In genomic region chr5:72505026-72505425, GRCh38 we compare ENCODE assay signal across 26 cellular contexts. TPM values are rescaled to one million over a fixed set of nuclear protein-coding genes. Genes with fewer than 3 reads are reported as not detected.
A peak's percentile ranks its signal among the peaks of the same experiment; 100 is the strongest.
DNase-seq lines count a peak whose midpoint lies in the region; ATAC-seq, FAIRE-seq and TF ChIP-seq lines count a peak whose summit lies in the region.
"Had no signal": no experiment of that assay in that cellular context is flagged by ENCODE, and none has a peak within 500 bp of the region (broad histone marks: within the 10 kb centered on the region; RNA-seq: fewer than 3 reads in every experiment).

No MANE protein-coding gene starts in this region.

- no peak overlapping the region for H3K9ac ChIP-seq in HepG2 (ENCODE audit: insufficient read depth, low read depth, low read length)

- DNase-seq in right lobe of liver = no peak
- DNase-seq in HepG2 (ENCODE audit: low spot score) = no peak
- no peak for DNase-seq in endothelial cell (ENCODE audit: low spot score)
- no peak for DNase-seq in psoas muscle
- peak in 1 of 2 donors; percentile 20 for DNase-seq in vagina (ENCODE audit: extremely low spot score in 2 of 2)
- no peak for DNase-seq in naive thymus-derived CD4-positive, alpha-beta T cell
- no peak for DNase-seq in NCI-H345 treated with DMSO at 0.1 percent for 48 hours (lab: John Stamatoyannopoulos, UW; ENCODE audit: unreplicated experiment)
- no peak for DNase-seq in cerebellar cortex (ENCODE audit: low spot score)
- DNase-seq: activated CD8-positive, alpha-beta memory T cell treated with anti-CD3 and anti-CD28 coated beads for 24 hours; activated naive CD4-positive, alpha-beta T cell treated with anti-CD3 and anti-CD28 coated beads, Interleukin-2, amount 10 ng/mL, durations not matched to agents 7 days and 5 days; activated T-cell treated with anti-CD3 and anti-CD28 coated beads, Interleukin-2, amount 50 U/mL, for 4 hours; CD4-positive, CD25-positive, alpha-beta regulatory T cell; hypothalamus; islet precursor cell; NCI-H1417; NCI-H510A; RPMI8226; stimulated activated CD4-positive, alpha-beta T cell treated with anti-CD3 and anti-CD28 coated beads, Interleukin-12 subunit alpha, Interleukin-12 subunit beta, amount 100 ng/mL, for 4 hours; stimulated activated CD8-positive, alpha-beta memory T cell treated with anti-CD3 and anti-CD28 coated beads, Interleukin-4, amount 100 ng/mL, for 48 hours had no signal

- peaks cover 56% of the 10 kb centered on the region for H3K4me1 Mint-ChIP-seq in endothelial cell (ENCODE audit: unreplicated experiment)
- H3K4me1 Mint-ChIP-seq in naive thymus-derived CD4-positive, alpha-beta T cell = peaks cover 0 to 6% (median 0%) of the 10 kb centered on the region in 7 donors
- H3K4me1 Mint-ChIP-seq: activated naive CD4-positive, alpha-beta T cell treated with anti-CD3 and anti-CD28 coated beads, Interleukin-2, amount 10 ng/mL, durations not matched to agents 7 days and 5 days; CD4-positive, CD25-positive, alpha-beta regulatory T cell had no signal

- intact Hi-C loops in right lobe of liver (cut with DNase I) = no loop called here
- intact Hi-C loops in HepG2 (cut with micrococcal nuclease; ENCODE audit: unreplicated experiment) = no loop called here
- intact Hi-C loops in psoas muscle (cut with DNase I) = loop anchor here (5.0 kb wide), 2 partner anchors 38 to 53 kb away; no protein-coding TSS in a partner anchor
- intact Hi-C loops in vagina (cut with DNase I) = loop anchor here (10.0 kb wide), 1 partner anchor 50 kb away; no protein-coding TSS in a partner anchor
- intact Hi-C loops in naive thymus-derived CD4-positive, alpha-beta T cell (cut with micrococcal nuclease) = no loop called here

- H3K4me2 ChIP-seq in HepG2 (ENCODE audit: low read depth, low read length) = no peak overlapping the region

- H3K4me3 ChIP-seq in right lobe of liver (peak overlapping the region in 1 of 3 donors; percentile 24), HepG2 (replicated peaks in 1 of 3; ENCODE audit: insufficient read depth in 1 of 3, low read depth in 2 of 3, low read length in 3 of 3) (no peak overlapping the region), psoas muscle (peak overlapping the region; percentile 55), vagina (peak overlapping the region in 1 of 2 donors; percentile 17)
- no peak overlapping the region for H3K4me3 ChIP-seq in naive thymus-derived CD4-positive, alpha-beta T cell (ENCODE audit: low read length)

- H3K9me3 ChIP-seq in right lobe of liver = no peaks in the 10 kb centered on the region
- no peaks in the 10 kb centered on the region for H3K9me3 ChIP-seq in HepG2 (ENCODE audit: low read length)
- H3K9me3 ChIP-seq in psoas muscle = no peaks in the 10 kb centered on the region
- H3K9me3 ChIP-seq in vagina = no peaks in the 10 kb centered on the region
- H3K9me3 ChIP-seq in naive thymus-derived CD4-positive, alpha-beta T cell (ENCODE audit: control insufficient read depth in 2 of 3, low read length in 3 of 3) = no peaks in the 10 kb centered on the region

- POLR2A ChIA-PET in HepG2 (lab: Yijun Ruan, JAX) = no interaction called here
- POLR2A ChIA-PET in naive thymus-derived CD4-positive, alpha-beta T cell (lab: Charles Lee) = no interaction called here

- H3K27ac Mint-ChIP-seq in endothelial cell (ENCODE audit: unreplicated experiment) = no peak overlapping the region
- no peak overlapping the region for H3K27ac Mint-ChIP-seq in naive thymus-derived CD4-positive, alpha-beta T cell
- H3K27ac Mint-ChIP-seq: activated naive CD4-positive, alpha-beta T cell treated with anti-CD3 and anti-CD28 coated beads, Interleukin-2, amount 10 ng/mL, durations not matched to agents 7 days and 5 days; CD4-positive, CD25-positive, alpha-beta regulatory T cell; nephron; progenitor cell of endocrine pancreas had no signal

- FAIRE-seq in HepG2 (lab: Jason Lieb, UNC) = no peak
- FAIRE-seq: astrocyte, endometrium had no signal

- no peaks in the 10 kb centered on the region for H3K9me3 Mint-ChIP-seq in endothelial cell (ENCODE audit: unreplicated experiment)
- H3K9me3 Mint-ChIP-seq in naive thymus-derived CD4-positive, alpha-beta T cell = peaks cover 0 to 4% (median 0%) of the 10 kb centered on the region in 11 donors
- H3K9me3 Mint-ChIP-seq: activated naive CD4-positive, alpha-beta T cell treated with anti-CD3 and anti-CD28 coated beads, Interleukin-2, amount 10 ng/mL, durations not matched to agents 7 days and 5 days; activated T-cell treated with anti-CD3 and anti-CD28 coated beads, Interleukin-2, amount 50 U/mL, for 4 hours; nephron had no signal

- no peak overlapping the region for H2AFZ ChIP-seq in HepG2 (ENCODE audit: low read length)

- in situ Hi-C loops in HepG2 (cut with HindIII; ENCODE audit: extremely low pct_ligation_motif_present, low pct_unique_long_range_greater_than_20kb) = no loop called here

- no peak for TF ChIP-seq EP300 in HepG2 (IDR thresholded peaks at IDR 0.05; ENCODE audit: low read depth in 2 of 2, low read length in 2 of 2)
- TF ChIP-seq EP300 in HepG2 (CRISPR knock-in tag; IDR thresholded peaks at IDR 0.05; ENCODE audit: borderline replicate concordance) = no peak

- peaks cover 3% of the 10 kb centered on the region for H3K27me3 Mint-ChIP-seq in endothelial cell (ENCODE audit: unreplicated experiment)
- peaks cover 22 to 42% (median 28%) of the 10 kb centered on the region in 5 donors for H3K27me3 Mint-ChIP-seq in naive thymus-derived CD4-positive, alpha-beta T cell

- peaks cover 19% of the 10 kb centered on the region for H3K36me3 Mint-ChIP-seq in endothelial cell (ENCODE audit: low read depth, unreplicated experiment)
- H3K36me3 Mint-ChIP-seq in naive thymus-derived CD4-positive, alpha-beta T cell = no peaks in the 10 kb centered on the region
- H3K36me3 Mint-ChIP-seq: activated naive CD4-positive, alpha-beta T cell treated with anti-CD3 and anti-CD28 coated beads, Interleukin-2, amount 10 ng/mL, durations not matched to agents 7 days and 5 days; CD4-positive, CD25-positive, alpha-beta regulatory T cell had no signal

- H3K79me2 ChIP-seq in HepG2 (ENCODE audit: insufficient read depth, low read length) = no peaks in the 10 kb centered on the region

- CTCF ChIA-PET in HepG2 (lab: Yijun Ruan, JAX; ENCODE audit: low intra/inter-chr PET ratio, low total read pairs) = no interaction called here
- CTCF ChIA-PET in naive thymus-derived CD4-positive, alpha-beta T cell (lab: Charles Lee) = no interaction called here

- H3K27ac ChIP-seq in right lobe of liver (peak overlapping the region; percentile 9 to 18 (median 10)), HepG2 (ENCODE audit: extremely low read length, insufficient read depth, low read length) (no peak overlapping the region), psoas muscle (peak overlapping the region; percentile 87), vagina (peak overlapping the region; percentile 42)
- no peak overlapping the region for H3K27ac ChIP-seq in naive thymus-derived CD4-positive, alpha-beta T cell (ENCODE audit: low read depth, low read length)

- BruUV-seq in HepG2 (replicated peaks; lab: Mats Ljungman, UMichigan) = no TSS peak

- H3K36me3 ChIP-seq in right lobe of liver (no peaks in the 10 kb centered on the region), HepG2 (replicated peaks in 1 of 2; ENCODE audit: control insufficient read depth in 1 of 2, insufficient read depth in 2 of 2, low read length in 2 of 2) (no peaks in the 10 kb centered on the region), psoas muscle (ENCODE audit: insufficient read depth in 1 of 2, low read depth in 1 of 2) (no peaks in the 10 kb centered on the region), vagina (no peaks in the 10 kb centered on the region)
- no peaks in the 10 kb centered on the region for H3K36me3 ChIP-seq in naive thymus-derived CD4-positive, alpha-beta T cell (ENCODE audit: control insufficient read depth in 2 of 3, insufficient read depth in 3 of 3, low read length in 3 of 3)

- TF ChIP-seq POLR2A in right lobe of liver (IDR thresholded peaks at IDR 0.05) = no peak
- no peak for TF ChIP-seq POLR2A in HepG2 (IDR thresholded peaks at IDR 0.05; ENCODE audit: insufficient read depth in 1 of 2, low read depth in 2 of 2, low read length in 2 of 2)
- TF ChIP-seq POLR2A in vagina (IDR thresholded peaks at IDR 0.05) = no peak

- peak overlapping the region; percentile 88 for H3K4me3 Mint-ChIP-seq in endothelial cell (ENCODE audit: unreplicated experiment)
- H3K4me3 Mint-ChIP-seq in naive thymus-derived CD4-positive, alpha-beta T cell = no peak overlapping the region
- H3K4me3 Mint-ChIP-seq: activated naive CD4-positive, alpha-beta T cell treated with anti-CD3 and anti-CD28 coated beads, Interleukin-2, amount 10 ng/mL, durations not matched to agents 7 days and 5 days; activated T-cell treated with anti-CD3 and anti-CD28 coated beads, Interleukin-2, amount 50 U/mL, for 4 hours; CD4-positive, CD25-positive, alpha-beta regulatory T cell; nephron had no signal

- no peaks in the 10 kb centered on the region for H3K27me3 ChIP-seq in right lobe of liver
- H3K27me3 ChIP-seq in HepG2 (ENCODE audit: control insufficient read depth in 1 of 2, insufficient read depth in 2 of 2, low read length in 2 of 2) = peaks cover 2 to 27% of the 10 kb centered on the region in 2 experiments
- no peaks in the 10 kb centered on the region for H3K27me3 ChIP-seq in psoas muscle (ENCODE audit: insufficient read depth in 3 of 3, low read length in 2 of 3)
- no peaks in the 10 kb centered on the region for H3K27me3 ChIP-seq in vagina
- H3K27me3 ChIP-seq in naive thymus-derived CD4-positive, alpha-beta T cell (ENCODE audit: control insufficient read depth in 2 of 2, insufficient read depth in 2 of 2, low read length in 2 of 2) = no peaks in the 10 kb centered on the region

- H3K4me1 ChIP-seq in right lobe of liver (no peaks in the 10 kb centered on the region), HepG2 (ENCODE audit: insufficient read depth, low read length) (peaks cover 10% of the 10 kb centered on the region), psoas muscle (peaks cover 64% of the 10 kb centered on the region), vagina (peaks cover 5% of the 10 kb centered on the region)
- H3K4me1 ChIP-seq in naive thymus-derived CD4-positive, alpha-beta T cell (ENCODE audit: control insufficient read depth in 2 of 2, insufficient read depth in 2 of 2, low read length in 2 of 2) = no peaks in the 10 kb centered on the region

- no peak for TF ChIP-seq RAD21 in HepG2 (CRISPR knock-in tag; IDR thresholded peaks at IDR 0.05)

- H4K20me1 ChIP-seq in HepG2 (ENCODE audit: insufficient read depth, low read length) = no peaks in the 10 kb centered on the region

- TF ChIP-seq CTCF in right lobe of liver (IDR thresholded peaks at IDR 0.05) (no peak), HepG2 (CRISPR knock-in tag; IDR thresholded peaks at IDR 0.05) (no peak), endothelial cell (IDR thresholded peaks at IDR 0.05; ENCODE audit: unreplicated experiment) (no peak), psoas muscle (IDR thresholded peaks at IDR 0.05) (no peak), vagina (IDR thresholded peaks at IDR 0.05) (no peak)

- WGBS in right lobe of liver (ENCODE audit: insufficient coverage, low coverage, low lambda C conversion rate, missing lambda C conversion rate) = 62% methylated on average over 5 of the region's 5 CpGs
- WGBS in HepG2 (ENCODE audit: low lambda C conversion rate) = 62% methylated on average over 5 of the region's 5 CpGs
- WGBS in psoas muscle, 3 donors = 41 to 58% (median 57%) methylated on average over 5 of the region's 5 CpGs

- ATAC-seq in right lobe of liver (no peak), HepG2 (no peak), psoas muscle (no peak)
- ATAC-seq in naive thymus-derived CD4-positive, alpha-beta T cell = no peak
- ATAC-seq: activated T-cell treated with anti-CD3 and anti-CD28 coated beads, Interleukin-2, amount 50 U/mL, for 4 hours; HCT116 had no signal

RNA-seq across cellular contexts. Expression of gene ZNF366, which starts 2.2 kb away (rescaled TPM):
- total RNA-seq in right lobe of liver (1 to 10 TPM in 3 of 6 experiments, under 1 TPM in 3; 0.77 to 2.3 (median 1.2) TPM), HepG2 (2016; rRNA removed; fragmentation: Illumina TruSeq; extraction: Trizol) (not detected in 2 replicates), endothelial cell (ENCODE audit: unreplicated experiment) (23.3 TPM), psoas muscle (1 to 10 TPM; 3.4 to 6.6 (median 3.9) TPM), vagina (3.2 TPM)
- not detected in 2 replicates for total RNA-seq in HepG2 (2016; cell fraction: cytosol; rRNA removed; fragmentation: Illumina TruSeq; extraction: Trizol; ENCODE audit: low read depth)
- total RNA-seq in HepG2 (2016; cell fraction: insoluble cytoplasmic fraction; rRNA removed; fragmentation: Illumina TruSeq; extraction: Trizol) = not detected in 2 replicates
- total RNA-seq in HepG2 (2016; cell fraction: membrane; rRNA removed; fragmentation: Illumina TruSeq; extraction: Trizol) = not detected in 2 replicates
- total RNA-seq in HepG2 (2016; cell fraction: nucleus; rRNA removed; fragmentation: Illumina TruSeq; extraction: Trizol) = not detected in 2 replicates
- polyA plus RNA-seq in HepG2 (2011; rRNA removed) (not detected in 2 replicates), psoas muscle (1 to 10 TPM; 1.2 to 1.4 (median 1.3) TPM)
- polyA plus RNA-seq in HepG2 (2011; cell fraction: cytosol; rRNA removed) = not detected in 2 replicates
- polyA plus RNA-seq in HepG2 (2011; cell fraction: nucleus; rRNA removed) = not detected in 2 replicates
- not detected in 2 replicates for polyA plus RNA-seq in HepG2 (2012)
- not detected in 2 replicates for polyA plus RNA-seq in HepG2 (2016; cell fraction: cytosol; fragmentation: Illumina TruSeq; extraction: Trizol; ENCODE audit: low read depth)
- polyA plus RNA-seq in HepG2 (2016; cell fraction: insoluble cytoplasmic fraction; fragmentation: Illumina TruSeq; extraction: Trizol; ENCODE audit: low read depth) = not detected in 2 replicates
- polyA plus RNA-seq in HepG2 (2016; cell fraction: membrane; fragmentation: Illumina TruSeq; extraction: Trizol; ENCODE audit: low read depth) = not detected in 2 replicates
- polyA plus RNA-seq in HepG2 (2016; cell fraction: nucleus; fragmentation: Illumina TruSeq; extraction: Trizol; ENCODE audit: insufficient read depth, low read depth) = not detected in 2 replicates
- not detected in 2 replicates for polyA minus RNA-seq in HepG2 (2011; rRNA and poly(A)+ RNA removed; ENCODE audit: low replicate concordance)
- polyA minus RNA-seq in HepG2 (2011; cell fraction: cytosol; rRNA and poly(A)+ RNA removed) = not detected in 2 replicates
- not detected in 2 replicates for polyA minus RNA-seq in HepG2 (2011; cell fraction: nucleus; rRNA and poly(A)+ RNA removed)
- 1 to 10 TPM in 1 of 5 experiments, under 1 TPM in 2, not detected in 2; 0.11 to 1.1 (median 0.19) TPM for total RNA-seq in naive thymus-derived CD4-positive, alpha-beta T cell
- not detected for polyA plus RNA-seq in naive thymus-derived CD4-positive, alpha-beta T cell
- total RNA-seq: activated T-cell treated with anti-CD3 and anti-CD28 coated beads, Interleukin-2, amount 50 U/mL, for 4 hours; astrocyte; CD4-positive, CD25-positive, alpha-beta regulatory T cell; chondrocyte; G401; progenitor cell of endocrine pancreas had no signal
- polyA plus RNA-seq: CD4-positive, CD25-positive, alpha-beta regulatory T cell had no signal

Comparison
In these comparisons a context has a peak if more than half of its experiments do, and no peak if none do; other contexts are left out.
1. H3K27ac ChIP-seq: peak in right lobe of liver (3 of 3), psoas muscle (single experiment) and vagina (single experiment); none in HepG2 (single experiment) and naive thymus-derived CD4-positive, alpha-beta T cell (single experiment).
2. intact Hi-C loops: an anchor here in psoas muscle (5.0 kb wide) and vagina (10.0 kb wide); none called in right lobe of liver, HepG2 and naive thymus-derived CD4-positive, alpha-beta T cell.